Comparison of ENCODE assay signal across 25 cellular contexts in the genomic region with DNA sequence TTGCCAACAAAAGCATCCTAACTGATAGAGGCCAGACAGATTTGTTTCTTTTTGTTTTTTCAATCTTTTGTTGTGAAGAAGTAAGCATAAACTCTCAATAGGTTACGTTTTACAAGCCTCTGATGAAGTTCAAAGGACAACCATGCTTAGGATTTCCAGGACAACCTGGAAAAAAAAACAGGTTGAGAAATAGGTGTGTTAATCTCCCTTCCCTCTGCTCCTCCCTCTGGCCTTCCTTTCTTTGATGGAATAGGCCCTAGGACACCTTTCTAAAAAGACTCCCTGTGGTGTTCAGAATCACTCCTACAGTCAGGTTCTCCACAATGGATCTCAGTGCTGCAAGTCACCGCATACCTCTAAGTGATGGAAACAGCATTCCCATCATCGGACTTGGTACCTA. TPM values are rescaled to one million over a fixed set of nuclear protein-coding genes. Genes with fewer than 3 reads are reported as not detected.
"Had no signal": no experiment of that assay in that cellular context is flagged by ENCODE, and none has a peak within 500 bp of the region (broad histone marks: within the 10 kb centered on the region; RNA-seq: fewer than 3 reads in every experiment).

A gene with protein sequence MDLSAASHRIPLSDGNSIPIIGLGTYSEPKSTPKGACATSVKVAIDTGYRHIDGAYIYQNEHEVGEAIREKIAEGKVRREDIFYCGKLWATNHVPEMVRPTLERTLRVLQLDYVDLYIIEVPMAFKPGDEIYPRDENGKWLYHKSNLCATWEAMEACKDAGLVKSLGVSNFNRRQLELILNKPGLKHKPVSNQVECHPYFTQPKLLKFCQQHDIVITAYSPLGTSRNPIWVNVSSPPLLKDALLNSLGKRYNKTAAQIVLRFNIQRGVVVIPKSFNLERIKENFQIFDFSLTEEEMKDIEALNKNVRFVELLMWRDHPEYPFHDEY (plus strand): TSS at position 264 of the 400 bp plus-strand sequence. CDS start 60 bp downstream, at position 324.

- DNase-seq: activated CD4-positive, alpha-beta T cell treated with anti-CD3 and anti-CD28 coated beads for 36 hours; activated CD8-positive, alpha-beta memory T cell treated with anti-CD3 and anti-CD28 coated beads, Interleukin-2, amount 50 U/mL, for 48 hours; activated CD8-positive, alpha-beta T cell treated with anti-CD3 and anti-CD28 coated beads, Interleukin-2, amount 10 ng/mL, durations not matched to agents 7 days and 5 days; activated naive CD4-positive, alpha-beta T cell; activated T-cell treated with anti-CD3 and anti-CD28 coated beads, Interleukin-2, amount 50 U/mL, for 1 hour; aorta; central memory CD4-positive, alpha-beta T cell; MG63; NCI-H1092 treated with DMSO at 0.1 percent for 48 hours; NCI-H1417 treated with DMSO at 0.1 percent for 48 hours; NCI-H1694; NCI-H2029; NCI-H2107; NCI-H510A treated with DMSO at 0.1 percent for 48 hours; NCI-H69; SJCRH30; SK-N-SH; T-helper 1 cell had no signal

- H3K4me3 ChIP-seq: breast epithelium, MG63, SJCRH30 had no signal

- H3K4me1 ChIP-seq: breast epithelium, SJCRH30 had no signal

- H3K27me3 ChIP-seq: breast epithelium, MG63, SJCRH30 had no signal

- H3K4me2 ChIP-seq: KMS-11, SK-N-SH had no signal

- H3K9ac ChIP-seq: KMS-11, SK-N-SH had no signal

- H3K27ac ChIP-seq: breast epithelium, KMS-11, SJCRH30, VCaP had no signal

- ATAC-seq: activated CD4-positive, alpha-beta T cell treated with anti-CD3 and anti-CD28 coated beads for 36 hours; activated CD8-positive, alpha-beta T cell treated with anti-CD3 and anti-CD28 coated beads, Interleukin-2, amount 10 ng/mL, durations not matched to agents 7 days and 5 days; Right ventricle myocardium inferior had no signal

- H3K36me3 ChIP-seq: breast epithelium, MG63, SJCRH30 had no signal

- H3K9me3 ChIP-seq: MG63, SK-N-SH had no signal

RNA-seq across cellular contexts. Expression of the gene that starts here (rescaled TPM):
- total RNA-seq: activated CD4-positive, alpha-beta T cell treated with anti-CD3 and anti-CD28 coated beads for 36 hours; activated CD8-positive, alpha-beta T cell treated with anti-CD3 and anti-CD28 coated beads, Interleukin-2, amount 10 ng/mL, durations not matched to agents 7 days and 5 days; aorta; chondrocyte; Right ventricle myocardium inferior; RPMI7951; SJCRH30; T-helper 2 cell treated with Interferon-gamma antibody and Interleukin-4, amounts not matched to agents 100 ng/mL and 5 ng/mL, for 36 hours had no signal
- polyA plus RNA-seq: aorta, SK-N-SH had no signal
